Comparison of ENCODE assay signal across 8 cellular contexts in the genomic region with DNA sequence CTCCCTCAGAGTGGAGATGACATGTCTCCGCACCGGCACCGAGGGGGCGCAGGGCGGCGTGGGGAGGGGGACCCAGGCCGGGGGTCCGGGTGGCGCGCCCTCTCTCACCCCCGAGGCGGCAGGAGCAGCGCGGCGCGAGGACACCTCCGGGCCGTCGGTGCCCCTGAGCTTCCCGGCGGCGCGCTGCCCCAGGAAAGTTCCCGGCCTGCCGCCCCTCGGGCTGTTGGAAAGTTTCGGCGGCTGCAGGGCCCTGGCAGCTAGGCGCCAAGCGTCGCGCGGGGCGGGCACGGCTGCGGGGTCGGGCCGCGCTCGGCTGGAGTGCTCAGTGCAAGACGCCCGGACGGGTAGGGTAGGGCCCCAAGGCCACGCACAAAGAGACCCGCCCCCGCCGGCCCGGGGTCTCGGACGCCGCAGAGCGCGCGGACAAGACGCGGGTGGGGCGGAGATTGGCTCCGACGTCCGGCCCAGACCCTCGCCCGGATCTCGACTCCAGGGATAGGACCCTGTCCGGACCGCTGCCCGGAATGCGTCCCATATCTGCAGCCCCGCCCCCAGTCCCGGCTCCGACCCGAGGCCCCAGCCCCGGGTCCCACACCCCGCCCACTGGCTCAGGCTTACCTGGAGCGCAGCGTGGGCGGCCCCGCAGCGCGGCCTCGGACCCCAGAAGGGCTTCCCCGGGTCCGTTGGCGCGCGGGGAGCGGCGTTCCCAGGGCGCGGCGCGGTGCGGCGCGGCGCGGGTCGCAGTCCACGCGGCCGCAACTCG. TPM values are rescaled to one million over a fixed set of nuclear protein-coding genes. Genes with fewer than 3 reads are reported as not detected.
DNase-seq lines count a peak whose midpoint lies in the region; ATAC-seq and TF ChIP-seq lines count a peak whose summit lies in the region.

No MANE protein-coding gene starts in this region.

- H4K91ac ChIP-seq in mesenchymal stem cell (ENCODE audit: low read length): no peak overlapping the region

- no peak overlapping the region for H2BK5ac ChIP-seq in mesenchymal stem cell (ENCODE audit: low read depth, low read length, poor library complexity, severe bottlenecking)

- 2% methylated on average over 71 of the region's 101 CpGs for WGBS in mesenchymal stem cell
- WGBS in upper lobe of left lung, 2 donors: 0 to 1% methylated on average over 31 to 57 of the region's 101 CpGs

- H3F3A ChIP-seq in OCI-LY1 (ENCODE audit: insufficient read depth, low read length): no peaks in the 10 kb centered on the region

- peak overlapping the region in 1 of 2 experiments; percentile 39 for H3K18ac ChIP-seq in mesenchymal stem cell (ENCODE audit: low read depth in 1 of 2, low read length in 2 of 2)

- intact Hi-C loops in colonic mucosa (cut with DNase I): no loop called here

- no peaks in the 10 kb centered on the region for H3K36me3 ChIP-seq in OCI-LY1 (ENCODE audit: insufficient read depth, low read length)
- no peaks in the 10 kb centered on the region for H3K36me3 ChIP-seq in colonic mucosa
- H3K36me3 ChIP-seq in mesenchymal stem cell (ENCODE audit: control insufficient read depth in 1 of 2, insufficient read depth in 2 of 2, low read depth in 1 of 2, low read length in 2 of 2): no peaks in the 10 kb centered on the region
- no peaks in the 10 kb centered on the region for H3K36me3 ChIP-seq in upper lobe of left lung

- no peak overlapping the region for H3K27ac ChIP-seq in OCI-LY1 (ENCODE audit: low read depth, low read length, poor library complexity, severe bottlenecking)
- H3K27ac ChIP-seq in colonic mucosa: no peak overlapping the region
- H3K27ac ChIP-seq in mesenchymal stem cell (ENCODE audit: low read length, poor library complexity, severe bottlenecking): no peak overlapping the region
- H3K27ac ChIP-seq in upper lobe of left lung: peak overlapping the region in 2 of 4 donors; percentile 21 to 64

- no peak overlapping the region for H3K4ac ChIP-seq in mesenchymal stem cell (ENCODE audit: low read depth in 1 of 2, low read length in 2 of 2)

- DNase-seq in colonic mucosa (peak; percentile 34), mesenchymal stem cell (peak; percentile 37), upper lobe of left lung (peak in 1 of 2 donors; percentile 91), HCEC 1CT (no peak), NCI-H2196 treated with DMSO at 0.1 percent for 48 hours (lab: John Stamatoyannopoulos, UW; ENCODE audit: unreplicated experiment) (no peak)

- H3K79me1 ChIP-seq in mesenchymal stem cell (replicated peaks; ENCODE audit: low read length, poor library complexity, severe bottlenecking): peaks cover 4% of the 10 kb centered on the region

- ATAC-seq in GM19328 (IDR thresholded peaks at IDR 0.05; ENCODE audit: unreplicated experiment): peak; percentile 2
- peak in 1 of 2 donors; percentile 5 for ATAC-seq in upper lobe of left lung (ENCODE audit: low FRiP score in 2 of 2)
- no peak for ATAC-seq in GM21723 (IDR thresholded peaks at IDR 0.05; ENCODE audit: unreplicated experiment)

- H3K23ac ChIP-seq in mesenchymal stem cell (ENCODE audit: low read length in 2 of 2): peak overlapping the region in 1 of 2 experiments; percentile 76

- H3K9me2 ChIP-seq in OCI-LY1 (ENCODE audit: low read depth, low read length): no peaks in the 10 kb centered on the region

- no peaks in the 10 kb centered on the region for H3K79me2 ChIP-seq in OCI-LY1 (ENCODE audit: insufficient read depth, low read length)

- no peak for TF ChIP-seq EP300 in upper lobe of left lung (IDR thresholded peaks at IDR 0.05)

- H2AFZ ChIP-seq in OCI-LY1 (ENCODE audit: low read length) (no peak overlapping the region), mesenchymal stem cell (ENCODE audit: low read depth, low read length) (peak overlapping the region; percentile 63)

- no peak for TF ChIP-seq CTCF in OCI-LY1 (IDR thresholded peaks at IDR 0.05; ENCODE audit: low read length)
- no peak for TF ChIP-seq CTCF in colonic mucosa (IDR thresholded peaks at IDR 0.05)
- TF ChIP-seq CTCF in upper lobe of left lung (IDR thresholded peaks at IDR 0.05): no peak

- H3K4me1 ChIP-seq in OCI-LY1 (ENCODE audit: insufficient read depth, low read length, severe bottlenecking) (peaks cover 19% of the 10 kb centered on the region), colonic mucosa (no peaks in the 10 kb centered on the region), mesenchymal stem cell (ENCODE audit: control insufficient read depth, insufficient read depth, low read depth, low read length) (peaks cover 28% of the 10 kb centered on the region), upper lobe of left lung (peaks cover 14 to 39% (median 28%) of the 10 kb centered on the region in 4 donors)

- H3K9me3 ChIP-seq in OCI-LY1 (ENCODE audit: low read length) (no peaks in the 10 kb centered on the region), colonic mucosa (no peaks in the 10 kb centered on the region), mesenchymal stem cell (ENCODE audit: control insufficient read depth, low read length) (no peaks in the 10 kb centered on the region), upper lobe of left lung (no peaks in the 10 kb centered on the region)

- H3K4me2 ChIP-seq in OCI-LY1 (ENCODE audit: low read length) (peak overlapping the region; percentile 71), mesenchymal stem cell (ENCODE audit: low read length, poor library complexity, severe bottlenecking) (peak overlapping the region; percentile 95)

- no peak overlapping the region for H2AK5ac ChIP-seq in mesenchymal stem cell (ENCODE audit: low read length, severe bottlenecking)

- H4K8ac ChIP-seq in mesenchymal stem cell (ENCODE audit: low read length): no peak overlapping the region

- H3K4me3 ChIP-seq in OCI-LY1 (ENCODE audit: low read depth, low read length, poor library complexity, severe bottlenecking) (peak overlapping the region; percentile 85), colonic mucosa (peak overlapping the region; percentile 83), mesenchymal stem cell (ENCODE audit: insufficient read depth in 1 of 2, low read depth in 1 of 2, low read length in 2 of 2) (peak overlapping the region; percentile 70 to 81), upper lobe of left lung (peak overlapping the region; percentile 65 to 96 (median 88))

- H3K27me3 ChIP-seq in OCI-LY1 (ENCODE audit: insufficient read depth, low read length): 0 out of 2 replicates have a peak, but pooled peaks cover 3% of the 10 kb centered on the region
- no peaks in the 10 kb centered on the region for H3K27me3 ChIP-seq in colonic mucosa
- H3K27me3 ChIP-seq in mesenchymal stem cell (ENCODE audit: control insufficient read depth in 1 of 2, insufficient read depth in 1 of 2, low read length in 2 of 2): peaks cover 27 to 36% of the 10 kb centered on the region in 2 experiments
- peaks cover 0 to 4% (median 0%) of the 10 kb centered on the region in 4 donors for H3K27me3 ChIP-seq in upper lobe of left lung

- H2BK15ac ChIP-seq in mesenchymal stem cell (ENCODE audit: low read depth, poor library complexity, severe bottlenecking): no peak overlapping the region

- no peak overlapping the region for H3K14ac ChIP-seq in mesenchymal stem cell (ENCODE audit: low read length in 2 of 2)

- H2BK12ac ChIP-seq in mesenchymal stem cell (ENCODE audit: low read length in 2 of 2): no peak overlapping the region

- no peak overlapping the region for H2BK120ac ChIP-seq in mesenchymal stem cell (ENCODE audit: low read depth, low read length)

- H4K20me1 ChIP-seq in OCI-LY1 (ENCODE audit: insufficient read depth, low read length): no peaks in the 10 kb centered on the region

- TF ChIP-seq POLR2A in upper lobe of left lung (IDR thresholded peaks at IDR 0.05): no peak

- H3K9ac ChIP-seq in OCI-LY1 (ENCODE audit: low read length) (peak overlapping the region; percentile 66), colonic mucosa (ENCODE audit: low read depth in 2 of 2, low read length in 2 of 2) (peak overlapping the region; percentile 40 to 67), mesenchymal stem cell (ENCODE audit: low read length) (no peak overlapping the region)

RNA-seq across cellular contexts. Expression of a gene that starts 0.5 kb away (rescaled TPM):
- total RNA-seq in colonic mucosa (10 to 100 TPM; 11.7 to 18.5 TPM), upper lobe of left lung (10 to 100 TPM; 18.5 to 54.5 (median 22.8) TPM)
- 3.0 TPM for polyA plus RNA-seq in mesenchymal stem cell (2013, experiment 1 of 2)
- 3.2 TPM for polyA plus RNA-seq in mesenchymal stem cell (2013, experiment 2 of 2)

RNA-seq across cellular contexts. Expression of a gene that starts 4.8 kb away (rescaled TPM):
- total RNA-seq in colonic mucosa (10 to 100 TPM; 22.1 to 34.1 TPM), upper lobe of left lung (10 to 100 TPM; 33.9 to 94.3 (median 55.0) TPM)
- 16.0 TPM for polyA plus RNA-seq in mesenchymal stem cell (2013, experiment 1 of 2)
- polyA plus RNA-seq in mesenchymal stem cell (2013, experiment 2 of 2): 16.1 TPM

Comparison
In these comparisons a context has a peak if more than half of its experiments do, and no peak if none do; other contexts are left out.
1. DNase-seq: peak in colonic mucosa (single experiment) and mesenchymal stem cell (single experiment); none in HCEC 1CT (single experiment) and NCI-H2196 treated with DMSO at 0.1 percent for 48 hours (single experiment).
2. Peak in every context shown above with its lines, with median percentiles within 50 percentile points of each other: H3K4me3 ChIP-seq.